ENCODE assay signal across 1 cellular context in the genomic region with DNA sequence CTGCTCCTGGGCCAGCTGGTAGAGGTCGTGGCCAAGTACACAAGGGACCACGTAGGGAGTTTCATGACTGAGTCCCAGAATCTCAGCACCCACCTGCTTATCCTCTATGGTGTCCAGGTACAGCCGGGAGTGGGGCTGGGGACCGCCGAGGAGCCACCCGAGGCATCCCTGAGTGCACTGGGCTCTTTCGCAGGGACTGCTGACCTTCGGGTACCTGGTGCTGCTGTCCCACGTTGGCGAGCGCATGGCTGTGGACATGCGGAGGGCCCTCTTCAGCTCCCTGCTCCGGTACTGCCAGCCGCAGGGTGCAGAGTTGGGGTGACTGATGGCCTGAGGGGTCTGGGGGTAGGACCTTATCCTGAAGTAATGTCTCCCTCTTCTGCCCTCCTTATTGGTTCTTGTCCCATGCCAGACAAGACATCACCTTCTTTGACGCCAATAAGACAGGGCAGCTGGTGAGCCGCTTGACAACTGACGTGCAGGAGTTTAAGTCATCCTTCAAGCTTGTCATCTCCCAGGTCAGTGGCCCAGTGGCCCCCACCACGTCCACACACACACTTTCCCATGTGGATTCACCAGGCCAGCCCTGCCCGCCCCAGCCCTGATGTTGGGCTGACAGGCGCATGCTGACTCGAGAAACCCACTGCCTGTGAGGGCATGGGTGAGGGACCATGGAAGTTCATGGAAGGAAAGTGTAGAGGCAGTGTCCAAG.
A peak's percentile ranks its signal among the peaks of the same experiment; 100 is the strongest.
TF ChIP-seq lines count a peak whose summit lies in the region.

No MANE protein-coding gene starts in this region.

TF ChIP-seq in K562, 482 proteins besides CTCF, POLR2A, EP300 and RAD21:
- TF ChIP-seq CHD2 (IDR thresholded peaks at IDR 0.05; ENCODE audit: low read depth, low read length) = no peak
- no peak for TF ChIP-seq GTF2A2 (tag; IDR thresholded peaks at IDR 0.05)
- TF ChIP-seq POLR2G (IDR thresholded peaks at IDR 0.05; ENCODE audit: low read depth, low read length) = peak; percentile 21; the same call in 1 of the 2 replicates
- TF ChIP-seq HLTF (IDR thresholded peaks at IDR 0.05) = no peak
TF ChIP-seq in K562: peak in this region for 1.
